9 cellular contexts compared by ENCODE assay signal in the genomic region with DNA sequence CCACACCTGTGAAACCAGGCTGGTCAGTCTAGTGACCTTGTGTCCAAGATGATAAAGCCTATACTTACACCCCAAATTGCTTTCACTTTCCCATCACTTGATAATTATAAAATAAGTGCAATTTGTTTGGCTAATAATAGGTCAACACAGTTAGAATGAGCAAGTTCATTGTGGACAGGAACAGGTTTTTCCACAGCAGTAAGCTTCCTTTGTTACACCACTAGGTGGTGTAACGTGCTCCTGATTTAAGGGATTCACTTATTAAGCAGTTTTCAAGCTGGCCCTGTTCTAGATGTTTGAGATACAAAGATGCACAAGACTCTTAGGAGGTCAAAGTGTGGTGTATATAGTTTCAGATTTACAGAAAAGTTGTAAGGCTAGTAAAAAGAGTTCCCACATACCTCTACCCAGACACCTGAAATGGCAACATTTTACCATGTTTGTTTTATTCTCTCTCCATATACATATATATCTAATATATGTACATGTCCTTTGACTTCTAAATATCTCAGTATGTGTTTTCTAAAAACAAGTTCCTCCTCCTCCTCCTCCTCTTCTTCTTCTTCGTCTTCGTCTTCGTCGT. TPM values are rescaled to one million over a fixed set of nuclear protein-coding genes. Genes with fewer than 3 reads are reported as not detected.
DNase-seq lines count a peak whose midpoint lies in the region; ATAC-seq lines count a peak whose summit lies in the region.
"Had no signal": no experiment of that assay in that cellular context is flagged by ENCODE, and none has a peak within 500 bp of the region (broad histone marks: within the 10 kb centered on the region; RNA-seq: fewer than 3 reads in every experiment).

No MANE protein-coding gene starts in this region.

- H3K4me3 Mint-ChIP-seq in T-helper 17 cell: no peak overlapping the region

- DNase-seq in Caki2 (ENCODE audit: low read depth): peak; percentile 26
- DNase-seq in KBM-7: peak; percentile 55
- no peak for DNase-seq in T-helper 17 cell
- peak; percentile 30 for DNase-seq in germinal center (ENCODE audit: low spot score)
- DNase-seq in DMS79 (lab: John Stamatoyannopoulos, UW): no peak
- no peak for DNase-seq in dedifferentiated amniotic fluid mesenchymal stem cell (ENCODE audit: extremely low spot score)
- DNase-seq in DMS114 treated with DMSO at 0.1 percent for 48 hours (lab: John Stamatoyannopoulos, UW; ENCODE audit: unreplicated experiment): no peak
- DNase-seq: left cardiac atrium had no signal

- no peaks in the 10 kb centered on the region for H3K27me3 Mint-ChIP-seq in T-helper 17 cell

- in situ Hi-C loops in Caki2 (cut with HindIII; ENCODE audit: low pct_unique_long_range_greater_than_20kb, low sequenced_read_pairs) (no loop called here), KBM-7 (cut with MboI; ENCODE audit: low pct_unique_long_range_greater_than_20kb, low sequenced_read_pairs) (no loop called here)

- H3K36me3 Mint-ChIP-seq in T-helper 17 cell (ENCODE audit: low read depth): no peaks in the 10 kb centered on the region

- peaks cover 3% of the 10 kb centered on the region for H3K4me1 Mint-ChIP-seq in T-helper 17 cell

- no peaks in the 10 kb centered on the region for H3K9me3 ChIP-seq in T-helper 17 cell (ENCODE audit: control insufficient read depth, low read length, poor library complexity, severe bottlenecking)

- no peak overlapping the region for H3K27ac Mint-ChIP-seq in T-helper 17 cell

- peak; percentile 66 for ATAC-seq in GM19395 (IDR thresholded peaks at IDR 0.05; ENCODE audit: unreplicated experiment)
- peak; percentile 58 for ATAC-seq in T-helper 17 cell

RNA-seq across cellular contexts. Expression of a gene that starts 6.8 kb away (rescaled TPM):
- total RNA-seq in Caki2 (2014; rRNA removed; shearing (Covaris generic); ENCODE audit: low replicate concordance): 82.7 and 94.6 TPM in 2 replicates
- 10 to 100 TPM; 25.1 to 78.2 TPM for total RNA-seq in T-helper 17 cell

Comparison
In these comparisons a context has a peak if more than half of its experiments do, and no peak if none do; other contexts are left out.
1. DNase-seq: peak in Caki2 (single experiment), KBM-7 (single experiment) and germinal center (single experiment); none in T-helper 17 cell (0 of 3), DMS79 (single experiment), dedifferentiated amniotic fluid mesenchymal stem cell (single experiment) and DMS114 treated with DMSO at 0.1 percent for 48 hours (single experiment).